In genomic region chr1:27000092-27000816, GRCh38 we compare ENCODE assay signal across 1 cellular context.
TF ChIP-seq lines count a peak whose summit lies in the region.

No MANE protein-coding gene starts in this region.

TF ChIP-seq in H1, 55 proteins besides CTCF, POLR2A, EP300 and RAD21:
- no peak for TF ChIP-seq CTBP2 (IDR thresholded peaks at IDR 0.05; ENCODE audit: borderline replicate concordance, insufficient read depth, insufficient read length, low read length)
- TF ChIP-seq SIRT6 (IDR thresholded peaks at IDR 0.05; ENCODE audit: low read length): no peak
- no peak for TF ChIP-seq KDM1A (IDR thresholded peaks at IDR 0.05; ENCODE audit: borderline replicate concordance, low read length)
